19 cellular contexts compared by ENCODE assay signal in genomic region chr3:188278717-188279324, GRCh38.
A peak's percentile ranks its signal among the peaks of the same experiment; 100 is the strongest.
DNase-seq lines count a peak whose midpoint lies in the region; ATAC-seq and TF ChIP-seq lines count a peak whose summit lies in the region.
"Had no signal": no experiment of that assay in that cellular context is flagged by ENCODE, and none has a peak within 500 bp of the region (broad histone marks: within the 10 kb centered on the region; RNA-seq: fewer than 3 reads in every experiment).

No MANE protein-coding gene starts in this region.

- 69% methylated on average over 6 of the region's 6 CpGs for WGBS in right cardiac atrium
- WGBS in esophagus squamous epithelium, 2 donors: 32 to 52% methylated on average over 6 of the region's 6 CpGs
- WGBS in sigmoid colon, 2 donors: 72 to 74% methylated on average over 6 of the region's 6 CpGs

- intact Hi-C loops in right cardiac atrium (cut with DNase I): no loop called here
- intact Hi-C loops in esophagus squamous epithelium (cut with DNase I): no loop called here
- intact Hi-C loops in sigmoid colon (cut with DNase I): no loop called here

- TF ChIP-seq POLR2A in esophagus squamous epithelium (IDR thresholded peaks at IDR 0.05): no peak
- no peak for TF ChIP-seq POLR2A in sigmoid colon (IDR thresholded peaks at IDR 0.05)

- DNase-seq in right atrium auricular region (ENCODE audit: low spot score) (no peak), right cardiac atrium (no peak), esophagus squamous epithelium (lab: John Stamatoyannopoulos, UW) (no peak), sigmoid colon (no peak), SKM-1 treated with dmso at 0.1 percent for 144 hours (lab: John Stamatoyannopoulos, UW; ENCODE audit: unreplicated experiment) (no peak), dedifferentiated amniotic fluid mesenchymal stem cell (ENCODE audit: extremely low spot score) (no peak), T-helper 9 cell (no peak), RPMI8226 (no peak)
- DNase-seq: activated CD4-positive, alpha-beta T cell treated with anti-CD3 and anti-CD28 coated beads for 48 hours; activated CD8-positive, alpha-beta memory T cell treated with anti-CD3 and anti-CD28 coated beads, Interleukin-2, amount 10 ng/mL, durations not matched to agents 7 days and 5 days; activated naive CD4-positive, alpha-beta T cell treated with anti-CD3 and anti-CD28 coated beads for 36 hours; amygdala; mesendoderm; NCI-H1694 treated with DMSO at 0.1 percent for 48 hours; NCI-H69; SK-N-SH had no signal

- H3K4me1 ChIP-seq in right atrium auricular region (peaks cover 0 to 65% of the 10 kb centered on the region in 2 donors), right cardiac atrium (ENCODE audit: control insufficient read depth, insufficient read depth, low read length) (peaks cover 7% of the 10 kb centered on the region), esophagus squamous epithelium (peaks cover 0 to 66% (median 24%) of the 10 kb centered on the region in 3 donors), sigmoid colon (peaks cover 0 to 96% (median 88%) of the 10 kb centered on the region in 4 donors)

- ATAC-seq in right cardiac atrium: no peak
- ATAC-seq: activated CD8-positive, alpha-beta memory T cell treated with anti-CD3 and anti-CD28 coated beads, Interleukin-2, amount 10 ng/mL, durations not matched to agents 7 days and 5 days; natural killer cell treated with Interleukin-12 subunit alpha and Interleukin-12 subunit beta and Interleukin-15 and Interleukin-18, amount 100 ng/mL, for 72 hours; sciatic nerve had no signal

- TF ChIP-seq CTCF in right atrium auricular region (IDR thresholded peaks at IDR 0.05) (no peak), esophagus squamous epithelium (IDR thresholded peaks at IDR 0.05) (no peak), sigmoid colon (IDR thresholded peaks at IDR 0.05) (no peak)

- H3K36me3 ChIP-seq in right atrium auricular region (no peaks in the 10 kb centered on the region), esophagus squamous epithelium (peaks cover 0 to 7% (median 0%) of the 10 kb centered on the region in 3 donors), sigmoid colon (no peaks in the 10 kb centered on the region)

- H3K9me3 ChIP-seq in right atrium auricular region (no peaks in the 10 kb centered on the region), right cardiac atrium (ENCODE audit: control insufficient read depth, low read length) (no peaks in the 10 kb centered on the region), esophagus squamous epithelium (no peaks in the 10 kb centered on the region), sigmoid colon (no peaks in the 10 kb centered on the region)
- H3K9me3 ChIP-seq: SK-N-SH had no signal

- H3K27ac ChIP-seq in right atrium auricular region (peak overlapping the region; percentile 45 to 67), right cardiac atrium (ENCODE audit: low read length) (no peak overlapping the region), esophagus squamous epithelium (peak overlapping the region in 3 of 4 donors; percentile 54 to 64 (median 63)), sigmoid colon (peak overlapping the region; percentile 40 to 94 (median 90))
- H3K27ac ChIP-seq: HL-60 had no signal

- H3K27me3 ChIP-seq in right atrium auricular region: no peaks in the 10 kb centered on the region
- H3K27me3 ChIP-seq in right cardiac atrium (ENCODE audit: control insufficient read depth, insufficient read depth): no peaks in the 10 kb centered on the region
- H3K27me3 ChIP-seq in esophagus squamous epithelium: no peaks in the 10 kb centered on the region
- H3K27me3 ChIP-seq in sigmoid colon: no peaks in the 10 kb centered on the region

- TF ChIP-seq EP300 in sigmoid colon (IDR thresholded peaks at IDR 0.05): no peak

- H3K4me3 ChIP-seq in right atrium auricular region (no peak overlapping the region), right cardiac atrium (ENCODE audit: low read length) (no peak overlapping the region), esophagus squamous epithelium (no peak overlapping the region), sigmoid colon (no peak overlapping the region)
